In the genomic region with DNA sequence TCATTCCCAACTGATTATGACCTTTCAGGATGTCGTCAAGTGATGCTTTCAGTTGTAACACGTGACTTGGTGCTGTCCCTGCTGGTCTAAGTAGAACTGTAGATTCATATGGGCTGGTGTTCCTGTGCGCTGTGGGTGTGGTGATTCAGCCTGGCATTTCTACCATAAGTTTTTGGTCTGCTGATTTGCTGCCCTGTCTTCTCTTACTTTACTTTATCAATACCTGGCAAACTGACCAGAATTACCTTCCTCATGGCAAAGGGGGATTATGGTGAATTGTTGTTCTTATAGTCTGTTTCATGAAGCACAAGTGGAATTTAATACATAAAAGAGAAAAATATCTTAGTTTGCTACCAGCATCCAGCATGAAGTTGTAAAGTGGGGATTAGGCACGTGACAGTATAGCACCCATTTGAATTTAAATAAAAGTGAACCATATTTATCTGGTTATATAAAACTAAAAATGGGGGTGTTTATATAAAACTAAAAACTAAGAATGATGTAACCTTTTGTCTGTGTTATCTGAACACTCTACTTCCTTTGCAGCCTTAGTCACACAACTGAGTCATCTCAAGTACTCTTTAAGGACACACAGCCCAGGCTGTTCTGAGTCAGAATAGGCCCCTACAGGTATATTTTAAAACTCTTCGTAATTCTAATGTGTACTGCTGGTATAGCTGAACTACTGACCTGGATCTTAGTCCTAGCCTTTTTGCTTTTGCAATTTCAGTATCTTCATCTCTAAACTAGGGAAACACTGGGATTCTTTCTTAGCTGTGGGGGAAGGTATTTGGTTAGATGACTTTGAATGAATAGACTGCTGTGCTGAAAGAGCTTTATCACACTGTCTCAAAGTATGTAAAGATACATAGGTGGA, we compare ENCODE assay signal across 8 cellular contexts. TPM values are rescaled to one million over a fixed set of nuclear protein-coding genes. Genes with fewer than 3 reads are reported as not detected.
DNase-seq lines count a peak whose midpoint lies in the region; ATAC-seq, FAIRE-seq and TF ChIP-seq lines count a peak whose summit lies in the region.

No MANE protein-coding gene starts in this region.

- H3K27ac ChIP-seq in K562 (ENCODE audit: extremely low read depth, low read depth, low read length) (peak overlapping the region; percentile 95), lower lobe of right lung (peak overlapping the region; percentile 59), WERI-Rb-1 (no peak overlapping the region)

- H4K20me1 ChIP-seq in K562 (replicated peaks; ENCODE audit: control insufficient read depth, insufficient read depth, low read length) = no peaks in the 10 kb centered on the region

- no peak for TF ChIP-seq RAD21 in K562 (CRISPR knock-in tag; conservative IDR thresholded peaks at IDR 0.05 in 1 of 2, IDR thresholded peaks at IDR 0.05 in 1 of 2)

- H2AFZ ChIP-seq in K562 (ENCODE audit: low read depth, low read length) = no peak overlapping the region

- TSS peak; percentile 36 for BruUV-seq in K562 (replicated peaks; lab: Mats Ljungman, UMichigan)

- peak; percentile 76 for TF ChIP-seq EP300 in K562 (IDR thresholded peaks at IDR 0.05; ENCODE audit: low read length)

- TF ChIP-seq CTCF in GM13977 (IDR thresholded peaks at IDR 0.05; ENCODE audit: extremely low read depth, insufficient read depth, missing control alignments) (no peak), K562 (IDR thresholded peaks at IDR 0.05 in 2 of 3, conservative IDR thresholded peaks at IDR 0.05 in 1 of 3; ENCODE audit: insufficient read depth in 2 of 3, low read depth in 1 of 3, low read length in 3 of 3) (no peak), lower lobe of right lung (IDR thresholded peaks at IDR 0.05) (no peak), WERI-Rb-1 (IDR thresholded peaks at IDR 0.05; ENCODE audit: low read depth, low read length) (no peak)

- peak; percentile 65 for DNase-seq in GM13977 (ENCODE audit: low spot score)
- peak; percentile 46 for DNase-seq in SIG-M5 treated with dmso at 0.1 percent for 504 hours (lab: John Stamatoyannopoulos, UW; ENCODE audit: unreplicated experiment)
- DNase-seq in K562 (ENCODE audit: extremely low read depth in 1 of 4, low spot score in 3 of 4) = peak; percentile 37 to 67 (median 53)
- DNase-seq in lower lobe of right lung = no peak
- DNase-seq in stimulated activated naive CD8-positive, alpha-beta T cell treated with anti-CD3 and anti-CD28 coated beads, Interleukin-15, Interleukin-2, amounts not matched to agents 100 U/mL and 50 U/mL, for 24 hours = peak; percentile 58
- DNase-seq in WERI-Rb-1 = no peak
- no peak for DNase-seq in NCI-H524 (lab: John Stamatoyannopoulos, UW)

- peaks cover 89% of the 10 kb centered on the region for H3K36me3 ChIP-seq in K562 (ENCODE audit: control insufficient read depth, insufficient read depth, low read length)
- H3K36me3 ChIP-seq in lower lobe of right lung = peaks cover 95% of the 10 kb centered on the region
- peaks cover 92% of the 10 kb centered on the region for H3K36me3 ChIP-seq in WERI-Rb-1

- peak; percentile 82 for ATAC-seq in HG02642 (IDR thresholded peaks at IDR 0.05; ENCODE audit: poor library complexity, unreplicated experiment)
- ATAC-seq in K562 = peak; percentile 97
- ATAC-seq in lower lobe of right lung = peak; percentile 93 to 97
- ATAC-seq in stimulated activated naive CD8-positive, alpha-beta T cell treated with anti-CD3 and anti-CD28 coated beads, Interleukin-15, Interleukin-2, amounts not matched to agents 100 U/mL and 50 U/mL, for 24 hours = peak; percentile 99

- H3K4me3 ChIP-seq in K562 (no peak overlapping the region), lower lobe of right lung (no peak overlapping the region), WERI-Rb-1 (ENCODE audit: low read depth, low read length) (no peak overlapping the region)

- peak overlapping the region; percentile 9; the same call in 1 of the 2 replicates for H3K4me2 ChIP-seq in K562 (ENCODE audit: insufficient read depth, low read length)

- CTCF ChIA-PET in K562 (lab: Yijun Ruan, JAX; ENCODE audit: low intra/inter-chr PET ratio) = no interaction called here

- no peaks in the 10 kb centered on the region for H3K27me3 ChIP-seq in K562 (ENCODE audit: control insufficient read depth in 2 of 2, insufficient read depth in 2 of 2, low read length in 2 of 2)
- no peaks in the 10 kb centered on the region for H3K27me3 ChIP-seq in lower lobe of right lung (ENCODE audit: low read depth)
- no peaks in the 10 kb centered on the region for H3K27me3 ChIP-seq in WERI-Rb-1 (ENCODE audit: insufficient read depth, low read depth, severe bottlenecking)

- H3K9me3 ChIP-seq in K562 (replicated peaks; ENCODE audit: control insufficient read depth, insufficient read depth, low read depth, low read length) = no peaks in the 10 kb centered on the region
- H3K9me3 ChIP-seq in lower lobe of right lung = no peaks in the 10 kb centered on the region
- H3K9me3 ChIP-seq in WERI-Rb-1 (ENCODE audit: severe bottlenecking) = no peaks in the 10 kb centered on the region

- TF ChIP-seq POLR2A in K562 (conservative IDR thresholded peaks at IDR 0.05) = no peak

- POLR2A ChIA-PET in K562 (lab: Yijun Ruan, JAX) = interaction anchor here (0.7 to 1.1 kb wide), 3 partner anchors 20 to 78 kb away, joined by 3 read pairs; no protein-coding TSS in a partner anchor

- FAIRE-seq in K562 (lab: Jason Lieb, UNC) = peak; percentile 84

- peaks cover 2% of the 10 kb centered on the region; the same call in 1 of the 3 replicates for H3K79me2 ChIP-seq in K562 (ENCODE audit: control insufficient read depth, insufficient read depth, low read length)

- intact Hi-C loops in K562 (cut with micrococcal nuclease) = no loop called here
- intact Hi-C loops in lower lobe of right lung (cut with DNase I) = no loop called here

- peak overlapping the region in 1 of 2 experiments; percentile 46; a peak in 2 of 4 replicates for H3K9ac ChIP-seq in K562 (ENCODE audit: insufficient read depth in 1 of 2, low read depth in 2 of 2, low read length in 2 of 2)

- no peaks in the 10 kb centered on the region for H3K9me1 ChIP-seq in K562 (ENCODE audit: control insufficient read depth, insufficient read depth, low read length)

- in situ Hi-C loops in GM13977 (cut with MboI; ENCODE audit: low pct_unique_long_range_greater_than_20kb, low sequenced_read_pairs, unreplicated experiment) (no loop called here), K562 (cut with MboI) (no loop called here)

- H3K4me1 ChIP-seq in K562 (replicated peaks in 1 of 2; ENCODE audit: control insufficient read depth in 2 of 2, insufficient read depth in 2 of 2, low read length in 2 of 2) (peaks cover 0 to 14% of the 10 kb centered on the region in 2 experiments; a peak in 2 of 5 replicates), lower lobe of right lung (peaks cover 7% of the 10 kb centered on the region)

- WGBS in K562 (ENCODE audit: insufficient coverage, low coverage, missing lambda C conversion rate) = 54% methylated on average over 5 of the region's 5 CpGs

TF ChIP-seq in K562, 482 proteins besides CTCF, POLR2A, EP300 and RAD21 (continues in another document):
- TF ChIP-seq RBM34 (IDR thresholded peaks at IDR 0.05; ENCODE audit: borderline replicate concordance, insufficient read depth, low read length) = no peak

RNA-seq across cellular contexts. Expression of gene TTC19, which starts 28.3 kb away (rescaled TPM):
- 24.1 and 46.0 TPM in 2 replicates for total RNA-seq in K562 (2011; cell fraction: chromatin; rRNA removed; ENCODE audit: low replicate concordance)
- 21.0 and 27.5 TPM in 2 replicates for total RNA-seq in K562 (2011; cell fraction: nucleolus; rRNA removed)
- 32.6 and 47.8 TPM in 2 replicates for total RNA-seq in K562 (2011; cell fraction: nucleoplasm; rRNA removed)
- total RNA-seq in K562 (2014; rRNA removed) = 42.0 and 60.8 TPM in 2 replicates
- total RNA-seq in K562 (2014; rRNA removed; fragmentation: Illumina TruSeq; extraction: Trizol) = 26.5 and 30.1 TPM in 2 replicates
- 19.1 and 20.3 TPM in 2 replicates for total RNA-seq in K562 (2015; rRNA removed; fragmentation: Illumina TruSeq; extraction: Trizol)
- 23.8 and 25.6 TPM in 2 replicates for total RNA-seq in K562 (2021)
- polyA plus RNA-seq in K562 (2011; rRNA removed) = 6.3 and 8.1 TPM in 2 replicates
- polyA plus RNA-seq in K562 (2011; cell fraction: cytosol; rRNA removed) = 5.9 and 11.5 TPM in 2 replicates
- 10.5 and 11.8 TPM in 2 replicates for polyA plus RNA-seq in K562 (2011; cell fraction: nucleus; rRNA removed)
- 19.6 and 25.0 TPM in 2 replicates for polyA plus RNA-seq in K562 (2012)
- 24.6 and 27.6 TPM in 2 replicates for polyA plus RNA-seq in K562 (2014; fragmentation: Illumina TruSeq; extraction: Trizol)
- polyA plus RNA-seq in K562 (2014; fragmentation: Nextera tagmentation; extraction: Ambion mirVana) = 10 to 100 TPM in 1 of 2 experiments, 1 to 10 TPM in 1; 8.9 to 10.5 TPM
- 16.1 and 25.3 TPM in 2 replicates for polyA plus RNA-seq in K562 (2014; rRNA removed)
- 11.0 and 13.2 TPM in 2 replicates for polyA minus RNA-seq in K562 (2011; rRNA and poly(A)+ RNA removed)
- 12.8 and 13.1 TPM in 2 replicates for polyA minus RNA-seq in K562 (2011; cell fraction: cytosol; rRNA and poly(A)+ RNA removed)
- polyA minus RNA-seq in K562 (2011; cell fraction: nucleus; rRNA and poly(A)+ RNA removed) = 22.3 and 23.7 TPM in 2 replicates
- total RNA-seq in lower lobe of right lung = 36.0 TPM

RNA-seq across cellular contexts. Expression of gene ZSWIM7, which starts 28.4 kb away (rescaled TPM):
- 7.0 and 12.4 TPM in 2 replicates for total RNA-seq in K562 (2011; cell fraction: chromatin; rRNA removed; ENCODE audit: low replicate concordance)
- total RNA-seq in K562 (2011; cell fraction: nucleolus; rRNA removed) = 3.3 and 4.0 TPM in 2 replicates
- 4.5 and 7.0 TPM in 2 replicates for total RNA-seq in K562 (2011; cell fraction: nucleoplasm; rRNA removed)
- total RNA-seq in K562 (2014; rRNA removed) (15.1 and 15.3 TPM in 2 replicates), K562 (2014; rRNA removed; fragmentation: Illumina TruSeq; extraction: Trizol) (9.8 and 11.0 TPM in 2 replicates), K562 (2015; rRNA removed; fragmentation: Illumina TruSeq; extraction: Trizol) (7.9 and 9.5 TPM in 2 replicates), K562 (2021) (6.8 and 9.0 TPM in 2 replicates), lower lobe of right lung (21.3 TPM)
- polyA plus RNA-seq in K562 (2011; rRNA removed) (17.2 and 18.7 TPM in 2 replicates), K562 (2014; fragmentation: Illumina TruSeq; extraction: Trizol) (7.4 and 10.0 TPM in 2 replicates), K562 (2014; fragmentation: Nextera tagmentation; extraction: Ambion mirVana) (1 to 10 TPM; 5.9 to 8.0 TPM), K562 (2014; rRNA removed) (15.5 and 22.7 TPM in 2 replicates)
- polyA plus RNA-seq in K562 (2011; cell fraction: cytosol; rRNA removed) = 12.4 and 15.1 TPM in 2 replicates
- polyA plus RNA-seq in K562 (2011; cell fraction: nucleus; rRNA removed) = 12.1 and 12.3 TPM in 2 replicates
- polyA plus RNA-seq in K562 (2012) = 10.6 and 12.0 TPM in 2 replicates
- polyA minus RNA-seq in K562 (2011; rRNA and poly(A)+ RNA removed) = 8.1 and 10.3 TPM in 2 replicates
- polyA minus RNA-seq in K562 (2011; cell fraction: cytosol; rRNA and poly(A)+ RNA removed) = 3.0 and 4.1 TPM in 2 replicates
- polyA minus RNA-seq in K562 (2011; cell fraction: nucleus; rRNA and poly(A)+ RNA removed) = 1.9 and 3.2 TPM in 2 replicates

Comparison
In these comparisons a context has a peak if more than half of its experiments do, and no peak if none do; other contexts are left out.
1. DNase-seq: peak in GM13977 (single experiment), SIG-M5 treated with dmso at 0.1 percent for 504 hours (single experiment), K562 (4 of 4) and stimulated activated naive CD8-positive, alpha-beta T cell treated with anti-CD3 and anti-CD28 coated beads, Interleukin-15, Interleukin-2, amounts not matched to agents 100 U/mL and 50 U/mL, for 24 hours (single experiment); none in lower lobe of right lung (single experiment), WERI-Rb-1 (single experiment) and NCI-H524 (0 of 2).
2. Peak in every context shown above with its lines, with median percentiles within 50 percentile points of each other: ATAC-seq.